2 cellular contexts compared by ENCODE assay signal in the genomic region with DNA sequence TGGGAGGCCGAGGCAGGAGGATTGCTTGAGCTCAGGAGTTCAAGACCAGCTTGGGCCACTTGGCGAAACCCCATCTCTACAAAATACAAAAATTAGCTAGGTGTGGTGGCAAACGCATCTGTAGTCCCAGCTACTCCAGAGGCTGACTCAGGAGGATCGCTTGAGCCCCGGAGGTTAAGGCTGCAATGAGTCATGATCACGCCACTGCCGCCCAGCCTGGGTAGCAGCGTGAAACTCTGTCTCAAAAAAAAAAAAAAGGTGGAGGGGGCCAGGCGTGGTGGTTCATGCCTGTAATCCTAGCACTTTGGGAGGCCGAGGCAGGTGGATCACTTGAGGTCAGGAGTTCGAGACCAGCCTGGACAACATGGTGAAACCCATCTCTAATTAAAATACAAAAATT.
TF ChIP-seq lines count a peak whose summit lies in the region.

No MANE protein-coding gene starts in this region.

TF ChIP-seq in HEK293, 187 proteins besides CTCF, POLR2A, EP300 and RAD21:
- TF ChIP-seq ZNF335 (tag by site-specific recombination; conservative IDR thresholded peaks at IDR 0.05) (0 out of 2 replicates have a peak, but pooled peaks have one; percentile 17), ZNF394 (tag by site-specific recombination; IDR thresholded peaks at IDR 0.05; ENCODE audit: borderline replicate concordance) (peak; percentile 81)

TF ChIP-seq in GM12878, 131 proteins besides CTCF, POLR2A, EP300 and RAD21:
- TF ChIP-seq, protein P1, sequence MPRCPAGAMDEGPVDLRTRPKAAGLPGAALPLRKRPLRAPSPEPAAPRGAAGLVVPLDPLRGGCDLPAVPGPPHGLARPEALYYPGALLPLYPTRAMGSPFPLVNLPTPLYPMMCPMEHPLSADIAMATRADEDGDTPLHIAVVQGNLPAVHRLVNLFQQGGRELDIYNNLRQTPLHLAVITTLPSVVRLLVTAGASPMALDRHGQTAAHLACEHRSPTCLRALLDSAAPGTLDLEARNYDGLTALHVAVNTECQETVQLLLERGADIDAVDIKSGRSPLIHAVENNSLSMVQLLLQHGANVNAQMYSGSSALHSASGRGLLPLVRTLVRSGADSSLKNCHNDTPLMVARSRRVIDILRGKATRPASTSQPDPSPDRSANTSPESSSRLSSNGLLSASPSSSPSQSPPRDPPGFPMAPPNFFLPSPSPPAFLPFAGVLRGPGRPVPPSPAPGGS (IDR thresholded peaks at IDR 0.05; ENCODE audit: borderline replicate concordance, insufficient read depth, low read depth, low read length, poor library complexity, severe bottlenecking) = peak; percentile 60
